8 cellular contexts compared by ENCODE assay signal in the genomic region with DNA sequence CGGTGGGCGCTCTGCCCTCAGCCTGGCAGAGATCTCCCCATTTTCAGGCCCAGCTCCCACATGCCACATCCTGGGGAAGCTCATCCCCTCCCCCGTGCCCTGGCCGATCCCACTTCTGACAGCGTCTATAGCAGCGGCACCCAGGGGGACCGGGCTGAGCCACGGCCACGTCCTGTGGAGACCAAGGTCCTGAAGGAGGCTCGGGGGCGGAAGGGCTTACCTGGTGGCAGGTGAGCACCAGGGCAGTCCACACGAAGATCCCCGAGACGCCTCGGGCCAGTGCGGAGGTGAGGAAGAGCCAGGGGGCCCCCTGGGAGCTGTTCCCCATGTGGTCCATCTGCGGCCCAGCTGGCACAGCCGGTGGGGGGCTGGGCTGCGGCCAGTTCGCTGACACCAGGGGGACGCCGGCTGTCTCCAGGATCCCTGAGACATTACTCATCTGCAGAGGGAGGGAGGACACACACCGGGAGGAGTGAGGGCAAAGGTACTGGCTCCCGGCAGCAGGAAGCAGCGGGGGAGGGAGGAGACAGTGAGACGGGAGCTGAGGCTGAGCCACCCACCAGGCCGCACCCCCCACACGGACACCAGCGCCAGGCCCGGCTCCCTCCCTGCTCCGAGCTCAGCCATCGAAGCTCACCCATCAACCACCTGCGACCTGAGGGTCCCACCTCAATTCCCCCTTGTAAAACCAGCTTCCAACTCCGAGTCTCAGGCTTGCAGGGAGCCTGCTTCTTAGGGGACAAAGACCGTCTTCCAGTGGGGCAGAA. TPM values are rescaled to one million over a fixed set of nuclear protein-coding genes. Genes with fewer than 3 reads are reported as not detected.
DNase-seq lines count a peak whose midpoint lies in the region; ATAC-seq lines count a peak whose summit lies in the region.

No MANE protein-coding gene starts in this region.

- no peak overlapping the region for H3K4me3 ChIP-seq in neuron (ENCODE audit: low read length)

- no peaks in the 10 kb centered on the region for H3K9me3 ChIP-seq in neuron (ENCODE audit: low read length)

- peak overlapping the region; percentile 7 for H2AFZ ChIP-seq in neuron (ENCODE audit: low read depth, low read length)

- H3K27me3 ChIP-seq in neuron (ENCODE audit: insufficient read depth, low read length) = peaks cover 12% of the 10 kb centered on the region

- no peaks in the 10 kb centered on the region for H3K36me3 ChIP-seq in neuron (ENCODE audit: insufficient read depth, low read length)

- DNase-seq in DMS153 treated with DMSO at 0.1 percent for 48 hours (lab: John Stamatoyannopoulos, UW; ENCODE audit: unreplicated experiment) (peak; percentile 71), NCI-H2107 (lab: John Stamatoyannopoulos, UW) (peak; percentile 59), dermis blood vessel endothelial cell (peak; percentile 58), NOMO-1 (lab: John Stamatoyannopoulos, UW; ENCODE audit: unreplicated experiment in 2 of 2) (no peak), NCI-H1694 treated with DMSO at 0.1 percent for 48 hours (lab: John Stamatoyannopoulos, UW) (no peak)
- no peak for DNase-seq in activated naive CD4-positive, alpha-beta T cell treated with anti-CD3 and anti-CD28 coated beads, Interleukin-2, amount 50 U/mL, for 16 hours

- ATAC-seq in HG02973 (IDR thresholded peaks at IDR 0.05; ENCODE audit: unreplicated experiment) = no peak

- H3K4me1 ChIP-seq in neuron (ENCODE audit: insufficient read depth, low read length) = peaks cover 24% of the 10 kb centered on the region

RNA-seq across cellular contexts. Expression of gene TMEM184A, which starts 0.8 kb away (rescaled TPM):
- total RNA-seq in dermis blood vessel endothelial cell = under 0.01 and 0.05 TPM in 2 replicates

RNA-seq across cellular contexts. Expression of gene PSMG3, which starts 14.6 kb away (rescaled TPM):
- total RNA-seq in dermis blood vessel endothelial cell = 12.6 and 20.1 TPM in 2 replicates

RNA-seq across cellular contexts. Expression of gene MAFK, which starts 24.7 kb away (rescaled TPM):
- total RNA-seq in dermis blood vessel endothelial cell = 34.7 and 42.9 TPM in 2 replicates

RNA-seq across cellular contexts. Expression of gene INTS1, which starts 51.0 kb away (rescaled TPM):
- 44.6 and 80.1 TPM in 2 replicates for total RNA-seq in dermis blood vessel endothelial cell

Comparison
In these comparisons a context has a peak if more than half of its experiments do, and no peak if none do; other contexts are left out.
1. DNase-seq: peak in DMS153 treated with DMSO at 0.1 percent for 48 hours (single experiment), NCI-H2107 (single experiment) and dermis blood vessel endothelial cell (single experiment); none in NOMO-1 (0 of 2), activated naive CD4-positive, alpha-beta T cell treated with anti-CD3 and anti-CD28 coated beads, Interleukin-2, amount 50 U/mL, for 16 hours (single experiment) and NCI-H1694 treated with DMSO at 0.1 percent for 48 hours (single experiment).